In genomic region chr2:12432985-12433640, GRCh38 we compare ENCODE assay signal across 19 cellular contexts.
DNase-seq lines count a peak whose midpoint lies in the region; ATAC-seq, FAIRE-seq and TF ChIP-seq lines count a peak whose summit lies in the region.
"Had no signal": no experiment of that assay in that cellular context is flagged by ENCODE, and none has a peak within 500 bp of the region (broad histone marks: within the 10 kb centered on the region; RNA-seq: fewer than 3 reads in every experiment).

No MANE protein-coding gene starts in this region.

- TF ChIP-seq CTCF in astrocyte (IDR thresholded peaks at IDR 0.05; ENCODE audit: insufficient read depth, low read depth, low read length), result no peak

- H3K27me3 Mint-ChIP-seq in astrocyte (ENCODE audit: low read depth, unreplicated experiment), result no peaks in the 10 kb centered on the region
- H3K27me3 Mint-ChIP-seq: CD4-positive, alpha-beta T cell; IgD-negative memory B cell had no signal

- no peak overlapping the region for H3K27ac Mint-ChIP-seq in astrocyte (ENCODE audit: unreplicated experiment)
- H3K27ac Mint-ChIP-seq: CD4-positive, alpha-beta T cell; IgD-negative memory B cell had no signal

- H4K20me1 ChIP-seq in astrocyte (ENCODE audit: insufficient read depth, low read length), result no peaks in the 10 kb centered on the region

- H3K9me3 Mint-ChIP-seq in astrocyte (ENCODE audit: unreplicated experiment), result no peaks in the 10 kb centered on the region
- H3K9me3 Mint-ChIP-seq: CD4-positive, alpha-beta T cell; IgD-negative memory B cell had no signal

- H2AFZ ChIP-seq in ACC112 (ENCODE audit: low read length, unreplicated experiment) (no peak overlapping the region), astrocyte (ENCODE audit: low read depth, low read length) (no peak overlapping the region)

- in situ Hi-C loops in G401 (cut with HindIII; ENCODE audit: low sequenced_read_pairs), result no loop called here

- H3K36me3 Mint-ChIP-seq in astrocyte (ENCODE audit: low read depth, unreplicated experiment), result no peaks in the 10 kb centered on the region
- H3K36me3 Mint-ChIP-seq: IgD-negative memory B cell had no signal

- no peak overlapping the region for H3K4me3 Mint-ChIP-seq in astrocyte (ENCODE audit: unreplicated experiment)
- H3K4me3 Mint-ChIP-seq: CD4-positive, alpha-beta T cell; IgD-negative memory B cell had no signal

- DNase-seq in HCEC 1CT (peak; percentile 41), astrocyte (ENCODE audit: low read depth) (no peak), hepatic stellate cell (ENCODE audit: low spot score) (peak; percentile 12), NCI-H82 treated with DMSO at 0.1 percent for 48 hours (lab: John Stamatoyannopoulos, UW; ENCODE audit: unreplicated experiment) (no peak), G401 (ENCODE audit: low spot score) (no peak)
- DNase-seq in stimulated activated CD4-positive, alpha-beta T cell treated with anti-CD3 and anti-CD28 coated beads, Interleukin-4, amount 100 ng/mL, for 4 hours, result no peak
- DNase-seq: CD4-positive, alpha-beta T cell; DMS153; NCI-H1092 treated with DMSO at 0.1 percent for 48 hours; NCI-H2081 treated with DMSO at 0.1 percent for 48 hours; NCI-H446 treated with DMSO at 0.1 percent for 48 hours; NCI-H69 had no signal

- H3K36me3 ChIP-seq in ACC112 (ENCODE audit: insufficient read depth, low read length), result no peaks in the 10 kb centered on the region
- no peaks in the 10 kb centered on the region for H3K36me3 ChIP-seq in astrocyte (ENCODE audit: insufficient read depth, low read length)

- H3K4me2 ChIP-seq in astrocyte (ENCODE audit: low read length), result peak overlapping the region; percentile 6

- H3K79me2 ChIP-seq in ACC112 (ENCODE audit: control insufficient read depth, insufficient read depth, low read length, unreplicated experiment) (no peaks in the 10 kb centered on the region), astrocyte (ENCODE audit: insufficient read depth, low read length) (no peaks in the 10 kb centered on the region)

- no peaks in the 10 kb centered on the region for H3K9me3 ChIP-seq in astrocyte (ENCODE audit: insufficient read depth, low read depth, low read length)

- H3K9ac ChIP-seq in astrocyte (ENCODE audit: low read length), result no peak overlapping the region

- FAIRE-seq in astrocyte (lab: Jason Lieb, UNC), result no peak
- FAIRE-seq: HTR-8/SVneo, RCC 7860 had no signal

- ATAC-seq in HG02884 (IDR thresholded peaks at IDR 0.05; ENCODE audit: unreplicated experiment), result no peak
- ATAC-seq: Right ventricle myocardium inferior had no signal

- H3K4me3 ChIP-seq in ACC112 (ENCODE audit: low read depth, low read length) (no peak overlapping the region), astrocyte (ENCODE audit: insufficient read depth, low read depth, low read length) (no peak overlapping the region)
- H3K4me3 ChIP-seq: SK-N-MC had no signal

- H3K27me3 ChIP-seq in ACC112 (ENCODE audit: insufficient read depth, low read length) (no peaks in the 10 kb centered on the region), astrocyte (ENCODE audit: insufficient read depth, low read length) (no peaks in the 10 kb centered on the region)

- H3K4me1 Mint-ChIP-seq in astrocyte (ENCODE audit: low read depth, unreplicated experiment), result peaks cover 16% of the 10 kb centered on the region

- H3K27ac ChIP-seq in ACC112 (ENCODE audit: low read depth, low read length), result peak overlapping the region; percentile 39
- no peak overlapping the region for H3K27ac ChIP-seq in astrocyte (ENCODE audit: low read depth, low read length)
- H3K27ac ChIP-seq: SK-N-MC had no signal

- H3K4me1 ChIP-seq in ACC112 (ENCODE audit: control insufficient read depth, insufficient read depth, low read length, unreplicated experiment) (peaks cover 30% of the 10 kb centered on the region), astrocyte (ENCODE audit: insufficient read depth, low read length) (peaks cover 3% of the 10 kb centered on the region)

Comparison
In these comparisons a context has a peak if more than half of its experiments do, and no peak if none do; other contexts are left out.
1. DNase-seq: peak in HCEC 1CT (single experiment) and hepatic stellate cell (single experiment); none in astrocyte (single experiment), NCI-H82 treated with DMSO at 0.1 percent for 48 hours (single experiment), stimulated activated CD4-positive, alpha-beta T cell treated with anti-CD3 and anti-CD28 coated beads, Interleukin-4, amount 100 ng/mL, for 4 hours (0 of 2) and G401 (single experiment).